In the genomic region with DNA sequence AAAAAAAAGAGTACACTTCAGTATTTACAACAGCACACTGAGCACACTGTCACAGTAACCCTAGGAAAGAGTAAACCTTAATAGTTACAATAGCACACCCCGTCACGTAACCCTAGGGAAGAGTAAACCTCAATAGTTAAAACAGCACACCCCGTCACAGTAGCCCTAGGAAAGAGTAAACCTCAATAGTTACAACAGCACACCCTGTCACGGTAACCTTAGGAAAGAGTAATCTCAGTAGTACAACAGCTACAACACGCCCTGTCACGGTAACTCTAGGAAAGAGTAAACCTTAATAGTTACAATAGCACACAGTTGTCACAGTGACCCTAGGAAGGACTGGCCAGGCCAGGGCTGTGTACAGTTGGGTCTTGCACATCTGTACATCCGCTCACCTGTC, we compare ENCODE assay signal across 31 cellular contexts. TPM values are rescaled to one million over a fixed set of nuclear protein-coding genes. Genes with fewer than 3 reads are reported as not detected.
DNase-seq lines count a peak whose midpoint lies in the region; ATAC-seq and TF ChIP-seq lines count a peak whose summit lies in the region.
"Had no signal": no experiment of that assay in that cellular context is flagged by ENCODE, and none has a peak within 500 bp of the region (broad histone marks: within the 10 kb centered on the region; RNA-seq: fewer than 3 reads in every experiment).

No MANE protein-coding gene starts in this region.

- H2AFZ ChIP-seq in osteoblast (ENCODE audit: low read length): no peak overlapping the region
- H2AFZ ChIP-seq: GM23248 had no signal

- intact Hi-C loops in activated CD8-positive, alpha-beta T cell treated with anti-CD3 and anti-CD28 coated beads for 36 hours (cut with micrococcal nuclease): no loop called here
- intact Hi-C loops in CD4-positive, alpha-beta T cell (cut with DNase I, micrococcal nuclease): loop anchor here in 1 of 2 experiments (5.0 kb wide), 1 partner anchor 149 kb away; a partner anchor contains a TSS
- intact Hi-C loops in colonic mucosa (cut with DNase I): no loop called here
- intact Hi-C loops in esophagus muscularis mucosa (cut with DNase I): no loop called here

- H3K9ac ChIP-seq in colonic mucosa (ENCODE audit: low read depth in 2 of 2, low read length in 2 of 2): peak overlapping the region in 1 of 2 donors; percentile 40
- H3K9ac ChIP-seq: GM23248 had no signal

- H3K4me3 ChIP-seq in colonic mucosa (no peak overlapping the region), osteoblast (ENCODE audit: insufficient read depth, low read length) (no peak overlapping the region), esophagus muscularis mucosa (no peak overlapping the region)
- H3K4me3 ChIP-seq: GM23248, psoas muscle, SK-N-MC had no signal

- ATAC-seq in activated CD8-positive, alpha-beta T cell treated with anti-CD3 and anti-CD28 coated beads, Interleukin-2, amount 10 ng/mL, durations not matched to agents 7 days and 5 days: no peak
- ATAC-seq in activated CD8-positive, alpha-beta T cell treated with anti-CD3 and anti-CD28 coated beads for 36 hours: no peak
- no peak for ATAC-seq in CD4-positive, alpha-beta T cell (ENCODE audit: poor library complexity)
- no peak for ATAC-seq in HG03342 (IDR thresholded peaks at IDR 0.05; ENCODE audit: unreplicated experiment)
- ATAC-seq: left lobe of liver, PC-3, psoas muscle had no signal

- POLR2A ChIA-PET in activated CD8-positive, alpha-beta T cell treated with anti-CD3 and anti-CD28 coated beads, Interleukin-2, amount 10 ng/mL, durations not matched to agents 7 days and 5 days (lab: Charles Lee): no interaction called here
- POLR2A ChIA-PET in activated CD8-positive, alpha-beta T cell treated with anti-CD3 and anti-CD28 coated beads for 36 hours (lab: Charles Lee): no interaction called here
- POLR2A ChIA-PET in CD4-positive, alpha-beta T cell (lab: Charles Lee): interaction anchor here (0.6 kb wide), 1 partner anchor 63 kb away, joined by 3 read pairs; no protein-coding TSS in a partner anchor

- no peak for TF ChIP-seq CTCF in activated CD8-positive, alpha-beta T cell treated with anti-CD3 and anti-CD28 coated beads for 36 hours (IDR thresholded peaks at IDR 0.05)
- TF ChIP-seq CTCF in CD4-positive, alpha-beta T cell (IDR thresholded peaks at IDR 0.05): no peak
- TF ChIP-seq CTCF in colonic mucosa (IDR thresholded peaks at IDR 0.05) (no peak), osteoblast (IDR thresholded peaks at IDR 0.05; ENCODE audit: extremely low read depth, low read depth, low read length) (no peak), esophagus muscularis mucosa (IDR thresholded peaks at IDR 0.05) (no peak)

- H3K27me3 ChIP-seq in CD4-positive, alpha-beta T cell (ENCODE audit: control insufficient read depth, insufficient read depth, low read length): no peaks in the 10 kb centered on the region
- H3K27me3 ChIP-seq in colonic mucosa (no peaks in the 10 kb centered on the region), osteoblast (ENCODE audit: insufficient read depth, low read length) (no peaks in the 10 kb centered on the region), esophagus muscularis mucosa (no peaks in the 10 kb centered on the region)
- H3K27me3 ChIP-seq: neutrophil had no signal

- H3K27me3 Mint-ChIP-seq in activated CD8-positive, alpha-beta T cell treated with anti-CD3 and anti-CD28 coated beads, Interleukin-2, amount 10 ng/mL, durations not matched to agents 7 days and 5 days (ENCODE audit: low read depth): no peaks in the 10 kb centered on the region
- no peaks in the 10 kb centered on the region for H3K27me3 Mint-ChIP-seq in activated CD8-positive, alpha-beta T cell treated with anti-CD3 and anti-CD28 coated beads for 36 hours
- H3K27me3 Mint-ChIP-seq in CD4-positive, alpha-beta T cell: no peaks in the 10 kb centered on the region
- H3K27me3 Mint-ChIP-seq: activated CD4-positive, alpha-beta memory T cell treated with anti-CD3 and anti-CD28 coated beads for 36 hours had no signal

- H3K9me3 Mint-ChIP-seq in activated CD8-positive, alpha-beta T cell treated with anti-CD3 and anti-CD28 coated beads, Interleukin-2, amount 10 ng/mL, durations not matched to agents 7 days and 5 days (ENCODE audit: insufficient read depth): no peaks in the 10 kb centered on the region
- no peaks in the 10 kb centered on the region for H3K9me3 Mint-ChIP-seq in activated CD8-positive, alpha-beta T cell treated with anti-CD3 and anti-CD28 coated beads for 36 hours
- no peaks in the 10 kb centered on the region for H3K9me3 Mint-ChIP-seq in CD4-positive, alpha-beta T cell
- H3K9me3 Mint-ChIP-seq: activated CD4-positive, alpha-beta memory T cell treated with anti-CD3 and anti-CD28 coated beads for 36 hours; T-helper 1 cell treated with Interleukin-12 subunit alpha and Interleukin-12 subunit beta and Interleukin-4 antibody, amounts not matched to agents 30 μg/mL and 1 μg/mL, for 36 hours had no signal

- peaks cover 11% of the 10 kb centered on the region for H3K79me2 ChIP-seq in osteoblast (ENCODE audit: insufficient read depth, low read length)

- no peaks in the 10 kb centered on the region for H3K9me3 ChIP-seq in CD4-positive, alpha-beta T cell (ENCODE audit: control insufficient read depth, low read length)
- H3K9me3 ChIP-seq in colonic mucosa (no peaks in the 10 kb centered on the region), osteoblast (ENCODE audit: low read depth, low read length) (no peaks in the 10 kb centered on the region), esophagus muscularis mucosa (no peaks in the 10 kb centered on the region)
- H3K9me3 ChIP-seq: neutrophil, psoas muscle had no signal

- WGBS in esophagus muscularis mucosa: 74% methylated on average over 7 of the region's 7 CpGs

- DNase-seq in activated CD8-positive, alpha-beta T cell treated with anti-CD3 and anti-CD28 coated beads, Interleukin-2, amount 10 ng/mL, durations not matched to agents 7 days and 5 days: no peak
- no peak for DNase-seq in activated CD8-positive, alpha-beta T cell treated with anti-CD3 and anti-CD28 coated beads for 36 hours
- no peak for DNase-seq in CD4-positive, alpha-beta T cell
- no peak for DNase-seq in colonic mucosa
- DNase-seq in osteoblast (ENCODE audit: insufficient read length, low spot score, missing footprints): peak; percentile 75
- no peak for DNase-seq in stimulated activated naive CD4-positive, alpha-beta T cell (lab: John Stamatoyannopoulos, UW)
- DNase-seq in esophagus muscularis mucosa (ENCODE audit: extremely low spot score): no peak
- DNase-seq: activated CD4-positive, alpha-beta memory T cell treated with anti-CD3 and anti-CD28 coated beads for 36 hours; activated CD4-positive, CD25-positive, alpha-beta regulatory T cell; activated naive CD4-positive, alpha-beta T cell; activated T-cell treated with anti-CD3 and anti-CD28 coated beads, Interleukin-2, amount 50 U/mL, for 48 hours; anterior cingulate cortex; effector CD8-positive, alpha-beta T cell; GM23248; hypothalamus; IMR-90; MV-4-11; NCI-H1436 treated with DMSO at 0.1 percent for 48 hours; NCI-H2081 treated with DMSO at 0.1 percent for 48 hours; NCI-H226; NCI-H526 treated with DMSO at 0.1 percent for 48 hours; PC-3; psoas muscle; stimulated activated CD4-positive, alpha-beta T cell treated with anti-CD3 and anti-CD28 coated beads, Interleukin-4, amount 100 ng/mL, for 24 hours; substantia nigra had no signal

- H3K36me3 Mint-ChIP-seq in activated CD8-positive, alpha-beta T cell treated with anti-CD3 and anti-CD28 coated beads, Interleukin-2, amount 10 ng/mL, durations not matched to agents 7 days and 5 days (ENCODE audit: low read depth): peaks cover 37% of the 10 kb centered on the region
- H3K36me3 Mint-ChIP-seq in activated CD8-positive, alpha-beta T cell treated with anti-CD3 and anti-CD28 coated beads for 36 hours (ENCODE audit: low read depth): peaks cover 20% of the 10 kb centered on the region
- peaks cover 53% of the 10 kb centered on the region for H3K36me3 Mint-ChIP-seq in CD4-positive, alpha-beta T cell (ENCODE audit: low read depth)

- H3K27ac Mint-ChIP-seq in activated CD8-positive, alpha-beta T cell treated with anti-CD3 and anti-CD28 coated beads, Interleukin-2, amount 10 ng/mL, durations not matched to agents 7 days and 5 days: peak overlapping the region; percentile 14
- H3K27ac Mint-ChIP-seq in activated CD8-positive, alpha-beta T cell treated with anti-CD3 and anti-CD28 coated beads for 36 hours: no peak overlapping the region
- H3K27ac Mint-ChIP-seq in CD4-positive, alpha-beta T cell: no peak overlapping the region
- H3K27ac Mint-ChIP-seq: activated CD4-positive, alpha-beta memory T cell treated with anti-CD3 and anti-CD28 coated beads for 36 hours; T-helper 1 cell treated with Interleukin-12 subunit alpha and Interleukin-12 subunit beta and Interleukin-4 antibody, amounts not matched to agents 30 μg/mL and 1 μg/mL, for 36 hours had no signal

- TF ChIP-seq EP300 in esophagus muscularis mucosa (IDR thresholded peaks at IDR 0.05): no peak

- no peak overlapping the region for H3K4me3 Mint-ChIP-seq in activated CD8-positive, alpha-beta T cell treated with anti-CD3 and anti-CD28 coated beads, Interleukin-2, amount 10 ng/mL, durations not matched to agents 7 days and 5 days
- no peak overlapping the region for H3K4me3 Mint-ChIP-seq in activated CD8-positive, alpha-beta T cell treated with anti-CD3 and anti-CD28 coated beads for 36 hours
- peak overlapping the region; percentile 62 for H3K4me3 Mint-ChIP-seq in CD4-positive, alpha-beta T cell
- H3K4me3 Mint-ChIP-seq: activated CD4-positive, alpha-beta memory T cell treated with anti-CD3 and anti-CD28 coated beads for 36 hours; T-helper 1 cell treated with Interleukin-12 subunit alpha and Interleukin-12 subunit beta and Interleukin-4 antibody, amounts not matched to agents 30 μg/mL and 1 μg/mL, for 36 hours had no signal

- H3K4me1 ChIP-seq in colonic mucosa (peaks cover 5% of the 10 kb centered on the region), osteoblast (ENCODE audit: insufficient read depth, low read length) (no peaks in the 10 kb centered on the region), esophagus muscularis mucosa (peaks cover 0 to 4% (median 3%) of the 10 kb centered on the region in 4 donors)

- H3K36me3 ChIP-seq in colonic mucosa (no peaks in the 10 kb centered on the region), osteoblast (ENCODE audit: insufficient read depth, low read length) (peaks cover 29% of the 10 kb centered on the region), esophagus muscularis mucosa (peaks cover 3 to 43% (median 33%) of the 10 kb centered on the region in 4 donors)

- TF ChIP-seq POLR2A in esophagus muscularis mucosa (IDR thresholded peaks at IDR 0.05; ENCODE audit: low read depth): no peak

- H3K4me1 Mint-ChIP-seq in activated CD8-positive, alpha-beta T cell treated with anti-CD3 and anti-CD28 coated beads, Interleukin-2, amount 10 ng/mL, durations not matched to agents 7 days and 5 days (ENCODE audit: low read depth): peaks cover 12% of the 10 kb centered on the region
- peaks cover 4% of the 10 kb centered on the region for H3K4me1 Mint-ChIP-seq in activated CD8-positive, alpha-beta T cell treated with anti-CD3 and anti-CD28 coated beads for 36 hours (ENCODE audit: low read depth)
- peaks cover 13% of the 10 kb centered on the region for H3K4me1 Mint-ChIP-seq in CD4-positive, alpha-beta T cell (ENCODE audit: low read depth)

- peaks cover 3% of the 10 kb centered on the region for H4K20me1 ChIP-seq in osteoblast (ENCODE audit: insufficient read depth, low read length)

- H3K27ac ChIP-seq in CD4-positive, alpha-beta T cell (ENCODE audit: low read depth, low read length): no peak overlapping the region
- H3K27ac ChIP-seq in colonic mucosa: peak overlapping the region; percentile 74
- no peak overlapping the region for H3K27ac ChIP-seq in osteoblast (ENCODE audit: low read depth, low read length)
- no peak overlapping the region for H3K27ac ChIP-seq in esophagus muscularis mucosa (replicated peaks in 1 of 4)
- H3K27ac ChIP-seq: C4-2B, GM23248, neutrophil, psoas muscle, SK-N-MC had no signal

- CTCF ChIA-PET in activated CD8-positive, alpha-beta T cell treated with anti-CD3 and anti-CD28 coated beads, Interleukin-2, amount 10 ng/mL, durations not matched to agents 7 days and 5 days (lab: Charles Lee): no interaction called here
- CTCF ChIA-PET in activated CD8-positive, alpha-beta T cell treated with anti-CD3 and anti-CD28 coated beads for 36 hours (lab: Charles Lee): no interaction called here
- CTCF ChIA-PET in CD4-positive, alpha-beta T cell (lab: Charles Lee): no interaction called here

- no peak overlapping the region for H3K4me2 ChIP-seq in osteoblast (ENCODE audit: insufficient read depth, low read length)

RNA-seq across cellular contexts. Expression of a gene that starts 3.0 kb away (rescaled TPM):
- total RNA-seq in activated CD8-positive, alpha-beta T cell treated with anti-CD3 and anti-CD28 coated beads, Interleukin-2, amount 10 ng/mL, durations not matched to agents 7 days and 5 days: 10 to 100 TPM; 83.6 to 85.8 TPM
- 10 to 100 TPM; 64.8 to 70.6 TPM for total RNA-seq in activated CD8-positive, alpha-beta T cell treated with anti-CD3 and anti-CD28 coated beads for 36 hours
- total RNA-seq in CD4-positive, alpha-beta T cell: 100 to 1,000 TPM; 206 to 217 TPM
- 10 to 100 TPM; 52.2 to 58.5 TPM for total RNA-seq in colonic mucosa
- total RNA-seq in osteoblast: 19.4 and 22.1 TPM in 2 replicates
- total RNA-seq in esophagus muscularis mucosa: 10 to 100 TPM; 18.2 to 46.9 (median 31.4) TPM

RNA-seq across cellular contexts. Expression of a gene that starts 28.6 kb away (rescaled TPM):
- total RNA-seq in activated CD8-positive, alpha-beta T cell treated with anti-CD3 and anti-CD28 coated beads, Interleukin-2, amount 10 ng/mL, durations not matched to agents 7 days and 5 days: 10 to 100 TPM; 39.6 to 40.7 TPM
- total RNA-seq in activated CD8-positive, alpha-beta T cell treated with anti-CD3 and anti-CD28 coated beads for 36 hours: 10 to 100 TPM; 21.9 to 23.8 TPM
- total RNA-seq in CD4-positive, alpha-beta T cell: 10 to 100 TPM; 43.9 to 45.3 TPM
- 10 to 100 TPM; 41.5 to 57.8 TPM for total RNA-seq in colonic mucosa
- total RNA-seq in osteoblast: 33.0 and 38.4 TPM in 2 replicates
- 10 to 100 TPM; 25.7 to 65.0 (median 35.6) TPM for total RNA-seq in esophagus muscularis mucosa

RNA-seq across cellular contexts. Expression of a gene that starts 57.1 kb away (rescaled TPM):
- total RNA-seq in activated CD8-positive, alpha-beta T cell treated with anti-CD3 and anti-CD28 coated beads, Interleukin-2, amount 10 ng/mL, durations not matched to agents 7 days and 5 days: 10 to 100 TPM; 82.0 to 82.9 TPM
- 10 to 100 TPM; 57.3 to 65.6 TPM for total RNA-seq in activated CD8-positive, alpha-beta T cell treated with anti-CD3 and anti-CD28 coated beads for 36 hours
- total RNA-seq in CD4-positive, alpha-beta T cell: 10 to 100 TPM; 19.9 to 25.1 TPM
- 100 to 1,000 TPM; 122 to 146 TPM for total RNA-seq in colonic mucosa
- total RNA-seq in osteoblast: 43.9 and 45.6 TPM in 2 replicates
- 100 to 1,000 TPM in 1 of 4 donors, 10 to 100 TPM in 3; 66.4 to 119 (median 82.7) TPM for total RNA-seq in esophagus muscularis mucosa
